ENCODE assay signal across 1 cellular context in genomic region chr22:20071524-20071972, GRCh38.
TF ChIP-seq lines count a peak whose summit lies in the region.

No MANE protein-coding gene starts in this region.

TF ChIP-seq in K562, 482 proteins besides CTCF, POLR2A, EP300 and RAD21 (continued from another document and continues in another):
- TF ChIP-seq RREB1 (CRISPR knock-in tag; IDR thresholded peaks at IDR 0.05) (peak; percentile 46; the same call in 1 of the 2 replicates), MAZ (CRISPR knock-in tag; conservative IDR thresholded peaks at IDR 0.05 in 1 of 2, IDR thresholded peaks at IDR 0.05 in 1 of 2) (peak in 1 of 2 experiments; percentile 47; a peak in 1 of 4 replicates), KLF16 (IDR thresholded peaks at IDR 0.05) (peak; percentile 43; the same call in 1 of the 2 replicates), ZNF253 (CRISPR knock-in tag; conservative IDR thresholded peaks at IDR 0.05) (no peak), NR4A1 (CRISPR knock-in tag; IDR thresholded peaks at IDR 0.05) (peak; percentile 39; the same call in 1 of the 2 replicates), NR4A1 (tag; IDR thresholded peaks at IDR 0.05) (no peak), CHD1 (IDR thresholded peaks at IDR 0.05; ENCODE audit: low read length) (peak; percentile 96), SMARCA4 (IDR thresholded peaks at IDR 0.05) (no peak), JUND (IDR thresholded peaks at IDR 0.05; ENCODE audit: borderline replicate concordance, low read depth, low read length) (peak; percentile 68), JUND (tag; IDR thresholded peaks at IDR 0.05; ENCODE audit: borderline replicate concordance, low read depth, low read length) (no peak; the same call in 1 of the 3 replicates), HMGXB4 (CRISPR knock-in tag; IDR thresholded peaks at IDR 0.05) (0 out of 2 replicates have a peak, but pooled peaks have one; percentile 14), CREB5 (CRISPR knock-in tag; IDR thresholded peaks at IDR 0.05) (peak; percentile 13; the same call in 1 of the 2 replicates), ZNF57 (CRISPR knock-in tag; IDR thresholded peaks at IDR 0.05) (no peak), HNRNPH1 (optimal IDR thresholded peaks at IDR 0.05; ENCODE audit: low read depth, low read length) (no peak), IFI16 (CRISPR knock-in tag; IDR thresholded peaks at IDR 0.05) (0 out of 2 replicates have a peak, but pooled peaks have one; percentile 54), MCM7 (IDR thresholded peaks at IDR 0.05) (no peak), ATF1 (CRISPR knock-in tag; IDR thresholded peaks at IDR 0.05) (no peak), ATF1 (tag; IDR thresholded peaks at IDR 0.05) (no peak), MBD1 (CRISPR knock-in tag; IDR thresholded peaks at IDR 0.05) (no peak), MED1 (CRISPR knock-in tag; IDR thresholded peaks at IDR 0.05; ENCODE audit: borderline replicate concordance) (no peak), ZFP30 (CRISPR knock-in tag; IDR thresholded peaks at IDR 0.05; ENCODE audit: borderline replicate concordance) (no peak), HDAC8 (tag; IDR thresholded peaks at IDR 0.05) (0 out of 2 replicates have a peak, but pooled peaks have one; percentile 28), TCF3 (CRISPR knock-in tag; IDR thresholded peaks at IDR 0.05) (no peak), MXD1 (CRISPR knock-in tag; IDR thresholded peaks at IDR 0.05; ENCODE audit: borderline replicate concordance, poor library complexity, severe bottlenecking) (peak; percentile 11), L3MBTL2 (IDR thresholded peaks at IDR 0.05) (no peak), MIER1 (IDR thresholded peaks at IDR 0.05; ENCODE audit: low read depth) (no peak), MAFF (IDR thresholded peaks at IDR 0.05; ENCODE audit: low read length) (peak; percentile 30; the same call in 1 of the 2 replicates), TAF1 (IDR thresholded peaks at IDR 0.05; ENCODE audit: control insufficient read depth, extremely low read depth, insufficient read depth, low read length, severe bottlenecking) (no peak), GTF2F1 (IDR thresholded peaks at IDR 0.05; ENCODE audit: low read depth, low read length) (0 out of 2 replicates have a peak, but pooled peaks have one; percentile 19), ZNF324 (CRISPR knock-in tag; IDR thresholded peaks at IDR 0.05) (no peak), SREBF1 (IDR thresholded peaks at IDR 0.05; ENCODE audit: borderline replicate concordance, low read depth, low read length) (no peak), PHF20 (IDR thresholded peaks at IDR 0.05; ENCODE audit: partially characterized antibody) (no peak), SIN3A (IDR thresholded peaks at IDR 0.05; ENCODE audit: borderline replicate concordance in 2 of 2, control insufficient read depth in 1 of 2, low read depth in 2 of 2, low read length in 2 of 2) (peak in 1 of 2 experiments; percentile 5; a peak in 1 of 4 replicates), ZNF175 (CRISPR knock-in tag; IDR thresholded peaks at IDR 0.05; ENCODE audit: low read depth) (no peak), ZNF696 (CRISPR knock-in tag; conservative IDR thresholded peaks at IDR 0.05) (0 out of 2 replicates have a peak, but pooled peaks have one; percentile 7), LCOR (CRISPR knock-in tag; IDR thresholded peaks at IDR 0.05) (no peak), MYC (IDR thresholded peaks at IDR 0.05; ENCODE audit: low read depth, low read length) (peak; percentile 80), MYC (CRISPR knock-in tag; IDR thresholded peaks at IDR 0.05; ENCODE audit: borderline replicate concordance, low read depth) (no peak), ASH1L (IDR thresholded peaks at IDR 0.05; ENCODE audit: borderline replicate concordance, low read depth, partially characterized antibody) (no peak), PHF21A (IDR thresholded peaks at IDR 0.05; ENCODE audit: borderline replicate concordance, low read depth) (no peak)
- TF ChIP-seq, protein P1, sequence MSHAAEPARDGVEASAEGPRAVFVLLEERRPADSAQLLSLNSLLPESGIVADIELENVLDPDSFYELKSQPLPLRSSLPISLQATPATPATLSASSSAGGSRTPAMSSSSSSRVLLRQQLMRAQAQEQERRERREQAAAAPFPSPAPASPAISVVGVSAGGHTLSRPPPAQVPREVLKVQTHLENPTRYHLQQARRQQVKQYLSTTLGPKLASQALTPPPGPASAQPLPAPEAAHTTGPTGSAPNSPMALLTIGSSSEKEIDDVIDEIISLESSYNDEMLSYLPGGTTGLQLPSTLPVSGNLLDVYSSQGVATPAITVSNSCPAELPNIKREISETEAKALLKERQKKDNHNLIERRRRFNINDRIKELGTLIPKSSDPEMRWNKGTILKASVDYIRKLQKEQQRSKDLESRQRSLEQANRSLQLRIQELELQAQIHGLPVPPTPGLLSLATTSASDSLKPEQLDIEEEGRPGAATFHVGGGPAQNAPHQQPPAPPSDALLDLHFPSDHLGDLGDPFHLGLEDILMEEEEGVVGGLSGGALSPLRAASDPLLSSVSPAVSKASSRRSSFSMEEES (CRISPR knock-in tag; IDR thresholded peaks at IDR 0.05), result peak; percentile 7; the same call in 1 of the 2 replicates
- TF ChIP-seq, protein P2, sequence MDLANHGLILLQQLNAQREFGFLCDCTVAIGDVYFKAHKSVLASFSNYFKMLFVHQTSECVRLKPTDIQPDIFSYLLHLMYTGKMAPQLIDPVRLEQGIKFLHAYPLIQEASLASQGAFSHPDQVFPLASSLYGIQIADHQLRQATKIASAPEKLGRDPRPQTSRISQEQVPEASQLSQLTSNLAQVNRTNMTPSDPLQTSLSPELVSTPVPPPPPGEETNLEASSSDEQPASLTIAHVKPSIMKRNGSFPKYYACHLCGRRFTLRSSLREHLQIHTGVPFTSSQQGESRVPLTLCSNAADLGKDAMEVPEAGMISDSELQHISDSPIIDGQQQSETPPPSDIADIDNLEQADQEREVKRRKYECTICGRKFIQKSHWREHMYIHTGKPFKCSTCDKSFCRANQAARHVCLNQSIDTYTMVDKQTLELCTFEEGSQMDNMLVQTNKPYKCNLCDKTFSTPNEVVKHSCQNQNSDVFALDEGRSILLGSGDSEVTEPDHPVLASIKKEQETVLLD (IDR thresholded peaks at IDR 0.05), result no peak
- TF ChIP-seq, protein P3, sequence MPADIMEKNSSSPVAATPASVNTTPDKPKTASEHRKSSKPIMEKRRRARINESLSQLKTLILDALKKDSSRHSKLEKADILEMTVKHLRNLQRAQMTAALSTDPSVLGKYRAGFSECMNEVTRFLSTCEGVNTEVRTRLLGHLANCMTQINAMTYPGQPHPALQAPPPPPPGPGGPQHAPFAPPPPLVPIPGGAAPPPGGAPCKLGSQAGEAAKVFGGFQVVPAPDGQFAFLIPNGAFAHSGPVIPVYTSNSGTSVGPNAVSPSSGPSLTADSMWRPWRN (IDR thresholded peaks at IDR 0.05; ENCODE audit: low read depth), result no peak
- TF ChIP-seq, protein P4, sequence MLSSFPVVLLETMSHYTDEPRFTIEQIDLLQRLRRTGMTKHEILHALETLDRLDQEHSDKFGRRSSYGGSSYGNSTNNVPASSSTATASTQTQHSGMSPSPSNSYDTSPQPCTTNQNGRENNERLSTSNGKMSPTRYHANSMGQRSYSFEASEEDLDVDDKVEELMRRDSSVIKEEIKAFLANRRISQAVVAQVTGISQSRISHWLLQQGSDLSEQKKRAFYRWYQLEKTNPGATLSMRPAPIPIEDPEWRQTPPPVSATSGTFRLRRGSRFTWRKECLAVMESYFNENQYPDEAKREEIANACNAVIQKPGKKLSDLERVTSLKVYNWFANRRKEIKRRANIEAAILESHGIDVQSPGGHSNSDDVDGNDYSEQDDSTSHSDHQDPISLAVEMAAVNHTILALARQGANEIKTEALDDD (IDR thresholded peaks at IDR 0.05), result 0 out of 2 replicates have a peak, but pooled peaks have one; percentile 30
- TF ChIP-seq, protein P5, sequence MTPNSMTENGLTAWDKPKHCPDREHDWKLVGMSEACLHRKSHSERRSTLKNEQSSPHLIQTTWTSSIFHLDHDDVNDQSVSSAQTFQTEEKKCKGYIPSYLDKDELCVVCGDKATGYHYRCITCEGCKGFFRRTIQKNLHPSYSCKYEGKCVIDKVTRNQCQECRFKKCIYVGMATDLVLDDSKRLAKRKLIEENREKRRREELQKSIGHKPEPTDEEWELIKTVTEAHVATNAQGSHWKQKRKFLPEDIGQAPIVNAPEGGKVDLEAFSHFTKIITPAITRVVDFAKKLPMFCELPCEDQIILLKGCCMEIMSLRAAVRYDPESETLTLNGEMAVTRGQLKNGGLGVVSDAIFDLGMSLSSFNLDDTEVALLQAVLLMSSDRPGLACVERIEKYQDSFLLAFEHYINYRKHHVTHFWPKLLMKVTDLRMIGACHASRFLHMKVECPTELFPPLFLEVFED (CRISPR knock-in tag; conservative IDR thresholded peaks at IDR 0.05), result 0 out of 2 replicates have a peak, but pooled peaks have one; percentile 72
